In the genomic region with DNA sequence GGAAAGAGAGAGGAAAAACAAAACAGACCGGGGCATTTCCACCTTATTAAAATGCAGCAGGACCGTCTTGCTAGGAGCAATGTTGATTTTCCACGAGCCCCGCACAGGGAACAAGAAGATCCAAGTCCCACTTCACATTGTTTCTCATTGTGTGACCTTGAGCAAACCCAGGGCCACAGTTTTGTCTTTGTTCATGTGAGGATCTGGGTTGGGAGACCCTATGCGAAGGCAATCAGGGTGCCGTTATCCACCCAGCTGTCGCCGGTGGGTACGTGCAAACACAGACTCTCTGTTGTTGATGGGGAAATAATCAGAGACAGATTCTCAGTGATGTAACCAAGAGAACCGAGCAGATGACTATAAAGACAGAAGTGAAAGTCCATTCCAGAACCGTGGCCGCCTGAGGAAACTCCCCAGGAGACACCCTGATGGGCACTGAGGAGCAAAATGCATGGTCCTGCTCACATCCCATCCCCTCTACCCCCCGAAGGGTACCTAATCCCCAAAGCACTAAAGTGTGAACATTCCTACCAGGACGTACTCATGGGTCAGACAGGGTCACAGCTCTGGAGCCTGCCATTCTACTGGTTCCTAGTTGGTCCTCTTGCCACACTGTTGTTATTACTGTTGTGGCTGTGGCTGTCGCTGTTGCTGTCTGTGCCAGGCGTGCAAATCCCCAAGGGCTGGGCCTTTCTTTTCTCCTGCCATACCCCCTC, we compare ENCODE assay signal across 9 cellular contexts.
DNase-seq lines count a peak whose midpoint lies in the region; ATAC-seq lines count a peak whose summit lies in the region.
"Had no signal": no experiment of that assay in that cellular context is flagged by ENCODE, and none has a peak within 500 bp of the region (broad histone marks: within the 10 kb centered on the region; RNA-seq: fewer than 3 reads in every experiment).

No MANE protein-coding gene starts in this region.

- H3K27me3 Mint-ChIP-seq in activated naive CD8-positive, alpha-beta T cell treated with anti-CD3 and anti-CD28 coated beads for 36 hours = peaks cover 10% of the 10 kb centered on the region

- H3K4me1 Mint-ChIP-seq in activated naive CD8-positive, alpha-beta T cell treated with anti-CD3 and anti-CD28 coated beads for 36 hours = no peaks in the 10 kb centered on the region

- no peak overlapping the region for H3K4me3 Mint-ChIP-seq in activated naive CD8-positive, alpha-beta T cell treated with anti-CD3 and anti-CD28 coated beads for 36 hours

- H3K4me1 ChIP-seq in skeletal muscle satellite cell (ENCODE audit: control insufficient read depth, insufficient read depth, low read length) = peaks cover 26% of the 10 kb centered on the region
- H3K4me1 ChIP-seq: body of pancreas had no signal

- H3K9me3 ChIP-seq in skeletal muscle satellite cell (replicated peaks; ENCODE audit: low read length) = no peaks in the 10 kb centered on the region
- H3K9me3 ChIP-seq: body of pancreas had no signal

- no peak overlapping the region for H3K9ac ChIP-seq in skeletal muscle satellite cell (ENCODE audit: low read depth, low read length)

- peak; percentile 59 for DNase-seq in fibroblast of gingiva (ENCODE audit: low read depth)
- DNase-seq in activated naive CD8-positive, alpha-beta T cell treated with anti-CD3 and anti-CD28 coated beads for 36 hours = no peak
- no peak for DNase-seq in NCI-H1105 treated with DMSO at 0.1 percent for 48 hours (lab: John Stamatoyannopoulos, UW)
- DNase-seq in stimulated activated naive CD4-positive, alpha-beta T cell (lab: John Stamatoyannopoulos, UW) = no peak
- no peak for DNase-seq in stimulated activated CD4-positive, alpha-beta T cell treated with anti-CD3 and anti-CD28 coated beads, Interleukin-1b, Interleukin-23, amount 100 ng/mL, for 48 hours

- no peak overlapping the region for H3K4me3 ChIP-seq in skeletal muscle satellite cell (ENCODE audit: low read length)
- H3K4me3 ChIP-seq: body of pancreas had no signal

- no peaks in the 10 kb centered on the region for H3K36me3 ChIP-seq in skeletal muscle satellite cell (ENCODE audit: insufficient read depth, low read length)

- no peaks in the 10 kb centered on the region for H3K9me3 Mint-ChIP-seq in activated naive CD8-positive, alpha-beta T cell treated with anti-CD3 and anti-CD28 coated beads for 36 hours

- no peak overlapping the region for H3K27ac Mint-ChIP-seq in activated naive CD8-positive, alpha-beta T cell treated with anti-CD3 and anti-CD28 coated beads for 36 hours

- peak overlapping the region; percentile 38 for H3K4me2 ChIP-seq in skeletal muscle satellite cell (ENCODE audit: low read length)

- H3K27me3 ChIP-seq in skeletal muscle satellite cell (ENCODE audit: control insufficient read depth, insufficient read depth, low read length) = peaks cover 9% of the 10 kb centered on the region
- H3K27me3 ChIP-seq: body of pancreas had no signal

- ATAC-seq in GM18873 (IDR thresholded peaks at IDR 0.05; ENCODE audit: low FRiP score, unreplicated experiment) (peak; percentile 86), HG03175 (IDR thresholded peaks at IDR 0.05; ENCODE audit: unreplicated experiment) (peak; percentile 78)

- no peaks in the 10 kb centered on the region for H3K36me3 Mint-ChIP-seq in activated naive CD8-positive, alpha-beta T cell treated with anti-CD3 and anti-CD28 coated beads for 36 hours
